15 cellular contexts compared by ENCODE assay signal in the genomic region with DNA sequence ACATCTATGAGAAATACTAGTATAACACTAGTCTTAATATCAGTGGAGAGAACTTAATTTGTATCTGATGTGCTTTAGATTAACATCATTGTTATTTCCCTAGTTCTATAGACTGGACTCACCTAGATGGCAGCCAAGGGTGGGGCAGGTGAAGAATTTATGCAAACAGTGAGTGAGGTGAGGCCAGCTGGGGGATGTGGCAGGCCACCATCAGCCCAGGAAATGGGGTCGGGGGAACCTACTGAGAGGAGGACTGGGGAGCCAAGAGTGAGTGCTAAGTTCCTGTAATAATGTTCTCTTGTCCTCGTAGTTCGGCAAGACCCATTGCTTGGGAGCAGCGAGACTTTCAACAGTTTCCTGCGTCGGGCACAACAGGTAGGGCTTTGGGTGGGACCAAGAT. TPM values are rescaled to one million over a fixed set of nuclear protein-coding genes. Genes with fewer than 3 reads are reported as not detected.
DNase-seq lines count a peak whose midpoint lies in the region; ATAC-seq and TF ChIP-seq lines count a peak whose summit lies in the region.
"Had no signal": no experiment of that assay in that cellular context is flagged by ENCODE, and none has a peak within 500 bp of the region (broad histone marks: within the 10 kb centered on the region; RNA-seq: fewer than 3 reads in every experiment).

No MANE protein-coding gene starts in this region.

- H3K9me3 ChIP-seq in BLaER1 treated with 17β-estradiol and CSF1 and Interleukin-3, amounts not matched to agents 10 nM and 100 nM (replicated peaks in 1 of 11) = no peaks in the 10 kb centered on the region
- H3K9me3 ChIP-seq in naive thymus-derived CD4-positive, alpha-beta T cell (ENCODE audit: control insufficient read depth in 2 of 3, low read length in 3 of 3) = no peaks in the 10 kb centered on the region
- no peaks in the 10 kb centered on the region for H3K9me3 ChIP-seq in ascending aorta

- peak overlapping the region; percentile 31 for H3K27ac Mint-ChIP-seq in HFFc6
- peak overlapping the region; percentile 43 for H3K27ac Mint-ChIP-seq in activated naive CD8-positive, alpha-beta T cell treated with anti-CD3 and anti-CD28 coated beads for 36 hours
- peak overlapping the region in 7 of 9 donors; percentile 8 to 95 (median 79) for H3K27ac Mint-ChIP-seq in naive thymus-derived CD4-positive, alpha-beta T cell

- H3K36me3 Mint-ChIP-seq in HFFc6 (ENCODE audit: low read depth) = peaks cover 57% of the 10 kb centered on the region
- H3K36me3 Mint-ChIP-seq in activated naive CD8-positive, alpha-beta T cell treated with anti-CD3 and anti-CD28 coated beads for 36 hours = peaks cover 36% of the 10 kb centered on the region
- peaks cover 4 to 39% (median 19%) of the 10 kb centered on the region in 5 donors for H3K36me3 Mint-ChIP-seq in naive thymus-derived CD4-positive, alpha-beta T cell

- peaks cover 4% of the 10 kb centered on the region for H3K27me3 Mint-ChIP-seq in HFFc6 (ENCODE audit: insufficient read depth)
- H3K27me3 Mint-ChIP-seq in activated naive CD8-positive, alpha-beta T cell treated with anti-CD3 and anti-CD28 coated beads for 36 hours = no peaks in the 10 kb centered on the region
- H3K27me3 Mint-ChIP-seq in naive thymus-derived CD4-positive, alpha-beta T cell = no peaks in the 10 kb centered on the region

- TF ChIP-seq CTCF in HFFc6 (IDR thresholded peaks at IDR 0.05) (no peak), ascending aorta (IDR thresholded peaks at IDR 0.05) (no peak), omental fat pad (IDR thresholded peaks at IDR 0.05) (no peak)

- H3K9ac ChIP-seq in BLaER1 treated with 17β-estradiol and CSF1 and Interleukin-3, amounts not matched to agents 10 nM and 100 nM = peak overlapping the region; percentile 92 to 100 (median 97); a peak in 14 of 22 replicates
- H3K9ac ChIP-seq: KMS-11 had no signal

- POLR2A ChIA-PET in naive thymus-derived CD4-positive, alpha-beta T cell (lab: Charles Lee) = interaction anchor here (4.5 to 10.6 kb wide), 4 partner anchors 7 to 57 kb away, joined by 40 to 67 read pairs (median 55); a partner anchor contains a TSS

- peaks cover 58 to 74% (median 63%) of the 10 kb centered on the region in 11 experiments for H3K36me3 ChIP-seq in BLaER1 treated with 17β-estradiol and CSF1 and Interleukin-3, amounts not matched to agents 10 nM and 100 nM
- peaks cover 14 to 65% (median 39%) of the 10 kb centered on the region in 3 experiments for H3K36me3 ChIP-seq in naive thymus-derived CD4-positive, alpha-beta T cell (ENCODE audit: control insufficient read depth in 2 of 3, insufficient read depth in 3 of 3, low read length in 3 of 3)
- peaks cover 51 to 63% of the 10 kb centered on the region in 2 donors for H3K36me3 ChIP-seq in ascending aorta

- CTCF ChIA-PET in naive thymus-derived CD4-positive, alpha-beta T cell (lab: Charles Lee) = interaction anchor here (1.4 kb wide), 1 partner anchor 16 kb away, joined by 4 read pairs; a partner anchor contains a TSS

- peaks cover 17 to 58% (median 38%) of the 10 kb centered on the region in 11 experiments; a peak in 17 of 22 replicates for H4K20me1 ChIP-seq in BLaER1 treated with 17β-estradiol and CSF1 and Interleukin-3, amounts not matched to agents 10 nM and 100 nM

- H3K27ac ChIP-seq in BLaER1 treated with 17β-estradiol and CSF1 and Interleukin-3, amounts not matched to agents 10 nM and 100 nM = peak overlapping the region in 9 of 11 experiments; percentile 24 to 99 (median 98); a peak in 13 of 22 replicates
- H3K27ac ChIP-seq in naive thymus-derived CD4-positive, alpha-beta T cell (ENCODE audit: low read depth, low read length) = peak overlapping the region; percentile 93
- no peak overlapping the region for H3K27ac ChIP-seq in ascending aorta
- H3K27ac ChIP-seq: C4-2B, KMS-11 had no signal

- H3K4me1 Mint-ChIP-seq in HFFc6 (ENCODE audit: low read depth) = peaks cover 36% of the 10 kb centered on the region
- H3K4me1 Mint-ChIP-seq in activated naive CD8-positive, alpha-beta T cell treated with anti-CD3 and anti-CD28 coated beads for 36 hours = peaks cover 32% of the 10 kb centered on the region
- H3K4me1 Mint-ChIP-seq in naive thymus-derived CD4-positive, alpha-beta T cell = peaks cover 31 to 52% (median 43%) of the 10 kb centered on the region in 7 donors

- intact Hi-C loops in naive thymus-derived CD4-positive, alpha-beta T cell (cut with micrococcal nuclease) = loop anchor here in 1 of 2 donors (5.0 kb wide), 1 partner anchor 156 kb away; a partner anchor contains a TSS
- intact Hi-C loops in ascending aorta (cut with DNase I) = loop anchor here (5.0 kb wide), 2 partner anchors 34 to 114 kb away; a partner anchor contains a TSS

- H3K27me3 ChIP-seq in BLaER1 treated with 17β-estradiol and CSF1 and Interleukin-3, amounts not matched to agents 10 nM and 100 nM = no peaks in the 10 kb centered on the region
- H3K27me3 ChIP-seq in naive thymus-derived CD4-positive, alpha-beta T cell (ENCODE audit: control insufficient read depth in 2 of 2, insufficient read depth in 2 of 2, low read length in 2 of 2) = no peaks in the 10 kb centered on the region
- H3K27me3 ChIP-seq in ascending aorta = no peaks in the 10 kb centered on the region

- H3K4me1 ChIP-seq in BLaER1 treated with 17β-estradiol and CSF1 and Interleukin-3, amounts not matched to agents 10 nM and 100 nM = peaks cover 41 to 57% (median 45%) of the 10 kb centered on the region in 10 experiments
- H3K4me1 ChIP-seq in naive thymus-derived CD4-positive, alpha-beta T cell (ENCODE audit: control insufficient read depth in 2 of 2, insufficient read depth in 2 of 2, low read length in 2 of 2) = peaks cover 29 to 30% of the 10 kb centered on the region in 2 donors
- peaks cover 9 to 23% of the 10 kb centered on the region in 2 donors for H3K4me1 ChIP-seq in ascending aorta

- no peak for ATAC-seq in naive thymus-derived CD4-positive, alpha-beta T cell
- ATAC-seq in omental fat pad (ENCODE audit: low FRiP score) (no peak), HG03439 (IDR thresholded peaks at IDR 0.05; ENCODE audit: unreplicated experiment) (no peak)

- H3K9me3 Mint-ChIP-seq in HFFc6 = no peaks in the 10 kb centered on the region
- no peaks in the 10 kb centered on the region for H3K9me3 Mint-ChIP-seq in activated naive CD8-positive, alpha-beta T cell treated with anti-CD3 and anti-CD28 coated beads for 36 hours
- H3K9me3 Mint-ChIP-seq in naive thymus-derived CD4-positive, alpha-beta T cell = no peaks in the 10 kb centered on the region

- peak overlapping the region; percentile 80 to 94 (median 88) for H3K4me2 ChIP-seq in BLaER1 treated with 17β-estradiol and CSF1 and Interleukin-3, amounts not matched to agents 10 nM and 100 nM
- H3K4me2 ChIP-seq: KMS-11 had no signal

- peak overlapping the region in 4 of 10 experiments; percentile 1 to 93 (median 89); a peak in 7 of 20 replicates for H3K4me3 ChIP-seq in BLaER1 treated with 17β-estradiol and CSF1 and Interleukin-3, amounts not matched to agents 10 nM and 100 nM
- H3K4me3 ChIP-seq in naive thymus-derived CD4-positive, alpha-beta T cell (ENCODE audit: low read length) = no peak overlapping the region
- H3K4me3 ChIP-seq in ascending aorta = no peak overlapping the region

- no peak for DNase-seq in HFFc6
- DNase-seq in activated naive CD8-positive, alpha-beta T cell treated with anti-CD3 and anti-CD28 coated beads for 36 hours = no peak
- DNase-seq in naive thymus-derived CD4-positive, alpha-beta T cell = no peak
- DNase-seq in ascending aorta (ENCODE audit: low spot score in 2 of 2) = no peak
- DNase-seq in omental fat pad (ENCODE audit: low spot score) = no peak
- no peak for DNase-seq in NCI-H446 treated with DMSO at 0.1 percent for 48 hours (lab: John Stamatoyannopoulos, UW)
- DNase-seq: aorta, dermis blood vessel endothelial cell, mammary epithelial cell, NCI-H146, NCI-H524 had no signal

- peak overlapping the region; percentile 90; the same call in 1 of the 2 replicates for H3K4me3 Mint-ChIP-seq in HFFc6
- H3K4me3 Mint-ChIP-seq in activated naive CD8-positive, alpha-beta T cell treated with anti-CD3 and anti-CD28 coated beads for 36 hours = no peak overlapping the region
- H3K4me3 Mint-ChIP-seq in naive thymus-derived CD4-positive, alpha-beta T cell = peak overlapping the region in 9 of 10 donors; percentile 10 to 99 (median 50)

RNA-seq across cellular contexts. Expression of a gene that starts 2.5 kb away (rescaled TPM):
- total RNA-seq in HFFc6 (2021; fragmentation: NEBNext Ultra II Directional; extraction: Animal tissue kit (Norgen Biotek cat#: 25700)) = 100 to 1,000 TPM; 140 to 160 (median 150) TPM
- total RNA-seq in activated naive CD8-positive, alpha-beta T cell treated with anti-CD3 and anti-CD28 coated beads for 36 hours = 10 to 100 TPM; 88.1 to 96.0 TPM
- total RNA-seq in naive thymus-derived CD4-positive, alpha-beta T cell = 100 to 1,000 TPM in 3 of 5 experiments, 10 to 100 TPM in 2; 71.0 to 128 (median 111) TPM
- 100 to 1,000 TPM; 187 to 209 TPM for polyA plus RNA-seq in naive thymus-derived CD4-positive, alpha-beta T cell
- total RNA-seq in ascending aorta (94.0 TPM), omental fat pad (100 to 1,000 TPM in 3 of 4 donors, 10 to 100 TPM in 1; 92.6 to 116 (median 105) TPM)

RNA-seq across cellular contexts. Expression of a gene that starts 2.8 kb away (rescaled TPM):
- 10 to 100 TPM; 44.5 to 48.4 (median 45.8) TPM for total RNA-seq in HFFc6 (2021; fragmentation: NEBNext Ultra II Directional; extraction: Animal tissue kit (Norgen Biotek cat#: 25700))
- 10 to 100 TPM; 41.2 to 43.6 TPM for total RNA-seq in activated naive CD8-positive, alpha-beta T cell treated with anti-CD3 and anti-CD28 coated beads for 36 hours
- total RNA-seq in naive thymus-derived CD4-positive, alpha-beta T cell = 10 to 100 TPM; 36.5 to 56.1 (median 44.1) TPM
- 10 to 100 TPM; 23.8 to 42.2 TPM for polyA plus RNA-seq in naive thymus-derived CD4-positive, alpha-beta T cell
- total RNA-seq in ascending aorta (34.8 TPM), omental fat pad (10 to 100 TPM; 33.4 to 53.0 (median 42.5) TPM)

RNA-seq across cellular contexts. Expression of a gene that starts 7.6 kb away (rescaled TPM):
- 10 to 100 TPM; 11.9 to 15.3 (median 12.8) TPM for total RNA-seq in HFFc6 (2021; fragmentation: NEBNext Ultra II Directional; extraction: Animal tissue kit (Norgen Biotek cat#: 25700))
- 1 to 10 TPM; 8.3 to 9.9 TPM for total RNA-seq in activated naive CD8-positive, alpha-beta T cell treated with anti-CD3 and anti-CD28 coated beads for 36 hours
- total RNA-seq in naive thymus-derived CD4-positive, alpha-beta T cell = 10 to 100 TPM; 15.6 to 23.2 (median 19.2) TPM
- polyA plus RNA-seq in naive thymus-derived CD4-positive, alpha-beta T cell = 1 to 10 TPM; 2.6 to 8.1 TPM
- total RNA-seq in ascending aorta = 17.7 TPM
- 10 to 100 TPM in 2 of 4 donors, 1 to 10 TPM in 2; 8.2 to 17.2 (median 11.1) TPM for total RNA-seq in omental fat pad

RNA-seq across cellular contexts. Expression of a gene that starts 16.4 kb away (rescaled TPM):
- total RNA-seq in HFFc6 (2021; fragmentation: NEBNext Ultra II Directional; extraction: Animal tissue kit (Norgen Biotek cat#: 25700)) = 10 to 100 TPM; 42.9 to 53.0 (median 48.4) TPM
- total RNA-seq in activated naive CD8-positive, alpha-beta T cell treated with anti-CD3 and anti-CD28 coated beads for 36 hours = 10 to 100 TPM; 77.4 to 83.9 TPM
- total RNA-seq in naive thymus-derived CD4-positive, alpha-beta T cell = 100 to 1,000 TPM in 1 of 5 experiments, 10 to 100 TPM in 4; 68.0 to 106 (median 78.3) TPM
- 10 to 100 TPM; 26.6 to 56.1 TPM for polyA plus RNA-seq in naive thymus-derived CD4-positive, alpha-beta T cell
- total RNA-seq in ascending aorta (76.2 TPM), omental fat pad (10 to 100 TPM; 24.8 to 76.1 (median 34.8) TPM)

RNA-seq across cellular contexts. Expression of a gene that starts 36.5 kb away (rescaled TPM):
- total RNA-seq in HFFc6 (2021; fragmentation: NEBNext Ultra II Directional; extraction: Animal tissue kit (Norgen Biotek cat#: 25700)) = 10 to 100 TPM; 74.6 to 96.8 (median 87.8) TPM
- 100 to 1,000 TPM; 172 to 176 TPM for total RNA-seq in activated naive CD8-positive, alpha-beta T cell treated with anti-CD3 and anti-CD28 coated beads for 36 hours
- 100 to 1,000 TPM in 1 of 5 experiments, 10 to 100 TPM in 4; 39.5 to 101 (median 45.1) TPM for total RNA-seq in naive thymus-derived CD4-positive, alpha-beta T cell
- 100 to 1,000 TPM in 1 of 2 donors, 10 to 100 TPM in 1; 74.4 to 107 TPM for polyA plus RNA-seq in naive thymus-derived CD4-positive, alpha-beta T cell
- total RNA-seq in ascending aorta = 24.7 TPM
- 10 to 100 TPM; 44.6 to 71.9 (median 60.4) TPM for total RNA-seq in omental fat pad

Comparison
In these comparisons a context has a peak if more than half of its experiments do, and no peak if none do; other contexts are left out.
1. H3K27ac ChIP-seq: peak in BLaER1 treated with 17β-estradiol and CSF1 and Interleukin-3, amounts not matched to agents 10 nM and 100 nM (9 of 11) and naive thymus-derived CD4-positive, alpha-beta T cell (single experiment); none in ascending aorta (0 of 2).
2. Peak in every context shown above with its lines, with median percentiles within 50 percentile points of each other: H3K27ac Mint-ChIP-seq.